Comparison of ENCODE assay signal across 26 cellular contexts in genomic region chrX:47093860-47094259, GRCh38.
"Had no signal": no experiment of that assay in that cellular context is flagged by ENCODE, and none has a peak within 500 bp of the region (broad histone marks: within the 10 kb centered on the region; RNA-seq: fewer than 3 reads in every experiment).

No MANE protein-coding gene starts in this region.

- FAIRE-seq: urothelium cell line had no signal

- H3K27me3 Mint-ChIP-seq: stimulated activated memory B cell treated with anti-CD40 and anti-IgM and Interleukin-4, amounts not matched to agents 10 μg/mL and 1 μg/mL and 100 μg/mL, for 72 hours; stimulated activated naive CD8-positive, alpha-beta T cell treated with anti-CD3 and anti-CD28 coated beads, Interleukin-15, amount 100 ng/mL, for 72 hours; stimulated activated naive CD8-positive, alpha-beta T cell treated with anti-CD3 and anti-CD28 coated beads, Interleukin-15, Interleukin-2, amounts not matched to agents 100 ng/mL and 50 ng/mL, for 24 hours; type B pancreatic cell had no signal

- H3K4me1 Mint-ChIP-seq: stimulated activated memory B cell treated with anti-CD40 and anti-IgM and Interleukin-4, amounts not matched to agents 10 μg/mL and 1 μg/mL and 100 μg/mL, for 72 hours had no signal

- H3K27ac ChIP-seq: stomach, suprapubic skin, testis, thoracic aorta, thyroid gland, tibial artery, tibial nerve, transverse colon, upper lobe of left lung, upper lobe of right lung, uterus, vagina had no signal

- H3K4me1 ChIP-seq: stomach, suprapubic skin, testis, tibial artery, tibial nerve, transverse colon, upper lobe of left lung, upper lobe of right lung, uterus, vagina had no signal

- H3K36me3 Mint-ChIP-seq: stimulated activated effector memory CD8-positive, alpha-beta T cell treated with anti-CD3 and anti-CD28 coated beads, Interleukin-12 subunit alpha, Interleukin-12 subunit beta, amount 100 ng/mL, for 72 hours; stimulated activated memory B cell treated with anti-CD40 and anti-IgM and Interleukin-4, amounts not matched to agents 10 μg/mL and 1 μg/mL and 100 μg/mL, for 72 hours; type B pancreatic cell had no signal

- H3K9me3 Mint-ChIP-seq: stimulated activated effector memory CD8-positive, alpha-beta T cell treated with anti-CD3 and anti-CD28 coated beads, Interleukin-12 subunit alpha, Interleukin-12 subunit beta, amount 100 ng/mL, for 72 hours; stimulated activated memory B cell treated with anti-CD40 and anti-IgM and Interleukin-4, amounts not matched to agents 10 μg/mL and 1 μg/mL and 100 μg/mL, for 72 hours; stimulated activated naive B cell treated with anti-CD40 and anti-IgM and Interleukin-4, amounts not matched to agents 10 μg/mL and 1 μg/mL and 100 μg/mL, for 72 hours; stimulated activated naive CD8-positive, alpha-beta T cell treated with anti-CD3 and anti-CD28 coated beads, Interleukin-15, amount 100 ng/mL, for 72 hours; stimulated activated naive CD8-positive, alpha-beta T cell treated with anti-CD3 and anti-CD28 coated beads, Interleukin-15, Interleukin-2, amounts not matched to agents 100 ng/mL and 50 ng/mL, for 24 hours; type B pancreatic cell had no signal

- H3K27ac Mint-ChIP-seq: stimulated activated effector memory CD8-positive, alpha-beta T cell treated with anti-CD3 and anti-CD28 coated beads, Interleukin-12 subunit alpha, Interleukin-12 subunit beta, amount 100 ng/mL, for 72 hours; stimulated activated memory B cell treated with anti-CD40 and anti-IgM and Interleukin-4, amounts not matched to agents 10 μg/mL and 1 μg/mL and 100 μg/mL, for 72 hours; stimulated activated naive B cell treated with anti-CD40 and anti-IgM and Interleukin-4, amounts not matched to agents 10 μg/mL and 1 μg/mL and 100 μg/mL, for 72 hours; stimulated activated naive CD8-positive, alpha-beta T cell treated with anti-CD3 and anti-CD28 coated beads, Interleukin-15, amount 100 ng/mL, for 72 hours; stimulated activated naive CD8-positive, alpha-beta T cell treated with anti-CD3 and anti-CD28 coated beads, Interleukin-15, Interleukin-2, amounts not matched to agents 100 ng/mL and 50 ng/mL, for 24 hours; type B pancreatic cell had no signal

- H3K4me3 Mint-ChIP-seq: stimulated activated effector memory CD8-positive, alpha-beta T cell treated with anti-CD3 and anti-CD28 coated beads, Interleukin-12 subunit alpha, Interleukin-12 subunit beta, amount 100 ng/mL, for 72 hours; stimulated activated memory B cell treated with anti-CD40 and anti-IgM and Interleukin-4, amounts not matched to agents 10 μg/mL and 1 μg/mL and 100 μg/mL, for 72 hours; stimulated activated naive B cell treated with anti-CD40 and anti-IgM and Interleukin-4, amounts not matched to agents 10 μg/mL and 1 μg/mL and 100 μg/mL, for 72 hours; stimulated activated naive CD8-positive, alpha-beta T cell treated with anti-CD3 and anti-CD28 coated beads, Interleukin-15, amount 100 ng/mL, for 72 hours; stimulated activated naive CD8-positive, alpha-beta T cell treated with anti-CD3 and anti-CD28 coated beads, Interleukin-15, Interleukin-2, amounts not matched to agents 100 ng/mL and 50 ng/mL, for 24 hours; type B pancreatic cell had no signal

- DNase-seq: stimulated activated CD4-positive, alpha-beta T cell treated with anti-CD3 and anti-CD28 coated beads, Interleukin-2, amount 100 ng/mL, for 48 hours; stimulated activated CD4-positive, alpha-beta T cell treated with anti-CD3 and anti-CD28 coated beads, Interleukin-4, amount 100 ng/mL, for 1 hour; stimulated activated CD4-positive, alpha-beta T cell treated with anti-CD3 and anti-CD28 coated beads, Interleukin-4, amount 100 ng/mL, for 4 hours; stimulated activated CD8-positive, alpha-beta memory T cell treated with anti-CD3 and anti-CD28 coated beads, Interleukin-4, amount 100 ng/mL, for 48 hours; stimulated activated naive B cell treated with anti-CD40 and anti-IgM and Interleukin-4, amounts not matched to agents 10 μg/mL and 1 μg/mL and 100 μg/mL, for 72 hours; stimulated activated naive CD4-positive, alpha-beta T cell treated with Interleukin-2 at 50 U/mL for 16 hours; stimulated activated naive CD8-positive, alpha-beta T cell treated with anti-CD3 and anti-CD28 coated beads, Interleukin-15, amount 100 ng/mL, for 72 hours; stomach; substantia nigra; testis; thyroid gland; tibial artery; transverse colon; upper lobe of left lung; upper lobe of right lung; uterus had no signal

- ATAC-seq: stimulated activated effector memory CD8-positive, alpha-beta T cell treated with anti-CD3 and anti-CD28 coated beads, Interleukin-12 subunit alpha, Interleukin-12 subunit beta, amount 100 ng/mL, for 72 hours; stimulated activated memory B cell treated with anti-CD40 and anti-IgM and Interleukin-4, amounts not matched to agents 10 μg/mL and 1 μg/mL and 100 μg/mL, for 72 hours; stimulated activated naive B cell treated with anti-CD40 and anti-IgM and Interleukin-4, amounts not matched to agents 10 μg/mL and 1 μg/mL and 100 μg/mL, for 72 hours; stimulated activated naive CD8-positive, alpha-beta T cell treated with anti-CD3 and anti-CD28 coated beads, Interleukin-15, amount 100 ng/mL, for 72 hours; stimulated activated naive CD8-positive, alpha-beta T cell treated with anti-CD3 and anti-CD28 coated beads, Interleukin-15, Interleukin-2, amounts not matched to agents 100 U/mL and 50 U/mL, for 24 hours; upper lobe of right lung had no signal

- H3K36me3 ChIP-seq: suprapubic skin, thoracic aorta, thyroid gland, tibial artery, tibial nerve, transverse colon, upper lobe of left lung, upper lobe of right lung, uterus, vagina had no signal

- H3K27me3 ChIP-seq: stomach, suprapubic skin, testis, thyroid gland, tibial artery, transverse colon, upper lobe of left lung, upper lobe of right lung, uterus, vagina had no signal

- H3K4me3 ChIP-seq: stomach, suprapubic skin, testis, thoracic aorta, thyroid gland, tibial artery, tibial nerve, transverse colon, upper lobe of left lung, upper lobe of right lung, uterus, vagina had no signal

- H3K9me3 ChIP-seq: suprapubic skin, testis, thoracic aorta, thyroid gland, tibial artery, tibial nerve, transverse colon, upper lobe of left lung, upper lobe of right lung, uterus, vagina had no signal
